ENCODE assay signal across 8 cellular contexts in genomic region chr20:33443512-33444239, GRCh38. TPM values are rescaled to one million over a fixed set of nuclear protein-coding genes. Genes with fewer than 3 reads are reported as not detected.
DNase-seq lines count a peak whose midpoint lies in the region; ATAC-seq, FAIRE-seq and TF ChIP-seq lines count a peak whose summit lies in the region.

TSS of gene SNTA1 (minus strand) at chr20:33443763. CDS start at chr20:33443620, 143 bp downstream.

- no peak within 1 kb of the TSS for H3K27ac ChIP-seq in endothelial cell of umbilical vein (ENCODE audit: insufficient read depth, low read depth, low read length)

- peak; percentile 67 for FAIRE-seq in endothelial cell of umbilical vein (lab: Jason Lieb, UNC)

- TF ChIP-seq CTCF in AG09309 (IDR thresholded peaks at IDR 0.05; ENCODE audit: control insufficient read depth, insufficient read depth, low read depth, low read length, missing control alignments), result no peak
- TF ChIP-seq CTCF in endothelial cell of umbilical vein (IDR thresholded peaks at IDR 0.05; ENCODE audit: extremely low read depth in 1 of 2, insufficient read depth in 1 of 2, low read depth in 1 of 2, low read length in 2 of 2), result no peak
- TF ChIP-seq CTCF in mesothelial cell of epicardium (IDR thresholded peaks at IDR 0.05; ENCODE audit: unreplicated experiment), result no peak

- CTCF ChIA-PET in endothelial cell of umbilical vein (lab: Charles Lee), result interaction anchor here (0.9 to 2.8 kb wide), 3 partner anchors 210 to 224 kb away, joined by 3 to 14 read pairs (median 14); partner anchors contain the start of gene ACTL10

- H3K79me2 ChIP-seq in endothelial cell of umbilical vein (ENCODE audit: control insufficient read depth, insufficient read depth, low read length), result no peaks in the 10 kb centered on the region

- peak within 1 kb of the TSS; percentile 77 for H3K27ac Mint-ChIP-seq in mesothelial cell of epicardium

- TF ChIP-seq POLR2A in endothelial cell of umbilical vein (IDR thresholded peaks at IDR 0.05; ENCODE audit: low read depth, low read length), result no peak

- H3K9me3 Mint-ChIP-seq in mesothelial cell of epicardium, result peaks cover 3% of the 10 kb centered on the region

- peak within 1 kb of the TSS; percentile 62 for H3K9ac ChIP-seq in endothelial cell of umbilical vein (replicated peaks; ENCODE audit: extremely low read depth, insufficient read depth, low read length)

- peaks cover 1% of the 10 kb centered on the region for H3K36me3 Mint-ChIP-seq in mesothelial cell of epicardium

- no peaks in the 10 kb centered on the region for H3K9me1 ChIP-seq in endothelial cell of umbilical vein (replicated peaks; ENCODE audit: control insufficient read depth, extremely low read depth, insufficient read depth, low read length)

- H3K4me3 Mint-ChIP-seq in mesothelial cell of epicardium, result peak within 1 kb of the TSS; percentile 78

- peaks cover 12% of the 10 kb centered on the region for H3K4me1 Mint-ChIP-seq in mesothelial cell of epicardium

- H3K4me2 ChIP-seq in endothelial cell of umbilical vein (ENCODE audit: insufficient read depth, low read length), result peak within 1 kb of the TSS; percentile 55

- intact Hi-C loops in endothelial cell of umbilical vein (cut with micrococcal nuclease), result no loop called here

- H3K27me3 Mint-ChIP-seq in mesothelial cell of epicardium (ENCODE audit: low read depth), result no peaks in the 10 kb centered on the region

- no peaks in the 10 kb centered on the region for H3K9me3 ChIP-seq in endothelial cell of umbilical vein (replicated peaks; ENCODE audit: control insufficient read depth, insufficient read depth, low read length)

- POLR2A ChIA-PET in endothelial cell of umbilical vein (lab: Charles Lee), result interaction anchor here (0.6 kb wide), 1 partner anchor 149 kb away, joined by 3 read pairs; no protein-coding TSS in a partner anchor

- H3K36me3 ChIP-seq in endothelial cell of umbilical vein (ENCODE audit: control insufficient read depth in 2 of 2, extremely low read depth in 1 of 2, insufficient read depth in 2 of 2, low read length in 2 of 2), result no peaks in the 10 kb centered on the region

- dilution Hi-C loops in endothelial cell of umbilical vein (cut with MboI; ENCODE audit: extremely low pct_ligation_motif_present, low sequenced_read_pairs), result no loop called here

- ATAC-seq in GM19372 (IDR thresholded peaks at IDR 0.05; ENCODE audit: low read depth, unreplicated experiment), result peak; percentile 78

- no peaks in the 10 kb centered on the region for H4K20me1 ChIP-seq in endothelial cell of umbilical vein (replicated peaks; ENCODE audit: control insufficient read depth, extremely low read depth, insufficient read depth, low read length)

- H3K4me1 ChIP-seq in endothelial cell of umbilical vein (ENCODE audit: control insufficient read depth, extremely low read depth, insufficient read depth, low read length), result peaks cover 5% of the 10 kb centered on the region

- H3K27me3 ChIP-seq in endothelial cell of umbilical vein (ENCODE audit: control insufficient read depth in 2 of 2, insufficient read depth in 2 of 2, low read length in 2 of 2), result no peaks in the 10 kb centered on the region

- peak within 1 kb of the TSS; percentile 64 for H3K4me3 ChIP-seq in AG09309 (ENCODE audit: control insufficient read depth, low read depth, low read length)
- H3K4me3 ChIP-seq in endothelial cell of umbilical vein (replicated peaks in 1 of 3; ENCODE audit: insufficient read depth in 1 of 3, low read depth in 1 of 3, low read length in 3 of 3), result peak within 1 kb of the TSS; percentile 2 to 46 (median 37)

- H2AFZ ChIP-seq in endothelial cell of umbilical vein (ENCODE audit: low read depth, low read length), result peak within 1 kb of the TSS; percentile 45

- BruUV-seq in endothelial cell of umbilical vein (replicated peaks; lab: Mats Ljungman, UMichigan), result no TSS peak

- DNase-seq in AG09309 (ENCODE audit: low read depth) (no peak), HT1080 (ENCODE audit: low read depth) (peak; percentile 62), NOMO-1 treated with dmso at 0.1 percent for 144 hours (lab: John Stamatoyannopoulos, UW; ENCODE audit: unreplicated experiment) (peak; percentile 58), endothelial cell of umbilical vein (ENCODE audit: low read depth, low spot score) (peak; percentile 69), mesothelial cell of epicardium (ENCODE audit: low spot score in 2 of 2, unreplicated experiment in 2 of 2) (peak; percentile 78 to 82)
- DNase-seq in activated CD8-positive, alpha-beta memory T cell treated with anti-CD3 and anti-CD28 coated beads, Interleukin-2, amount 50 U/mL, for 48 hours, result peak; percentile 96
- DNase-seq in stimulated activated CD8-positive, alpha-beta memory T cell treated with anti-CD3 and anti-CD28 coated beads, Interleukin-15, amount 100 ng/mL, for 24 hours (ENCODE audit: low read depth), result peak; percentile 89

TF ChIP-seq in endothelial cell of umbilical vein, 7 proteins besides CTCF, POLR2A, EP300 and RAD21:
- TF ChIP-seq POLR2AphosphoS5 (IDR thresholded peaks at IDR 0.05; ENCODE audit: insufficient read depth, low read depth, low read length) (peak; percentile 3), MYC (IDR thresholded peaks at IDR 0.05; ENCODE audit: low read depth, low read length) (no peak)

RNA-seq across cellular contexts. Expression of gene SNTA1, which starts in this region (rescaled TPM):
- total RNA-seq in HT1080 (2014; rRNA removed; shearing (Covaris generic)), result 12.3 and 14.6 TPM in 2 replicates
- polyA plus RNA-seq in HT1080 (2015; cell fraction: cytosol; rRNA removed), result 9.6 and 10.7 TPM in 2 replicates
- 4.1 and 4.2 TPM in 2 replicates for polyA plus RNA-seq in HT1080 (2015; cell fraction: nucleus; rRNA removed)
- 5.2 and 6.1 TPM in 2 replicates for total RNA-seq in endothelial cell of umbilical vein
- 6.0 and 7.9 TPM in 2 replicates for polyA plus RNA-seq in endothelial cell of umbilical vein
- 4.7 and 6.4 TPM in 2 replicates for polyA plus RNA-seq in endothelial cell of umbilical vein (2011; cell fraction: cytosol; rRNA removed)
- polyA plus RNA-seq in endothelial cell of umbilical vein (2011; cell fraction: nucleus; rRNA removed), result 2.9 and 3.1 TPM in 2 replicates
- 6.4 and 9.2 TPM in 2 replicates for polyA plus RNA-seq in endothelial cell of umbilical vein (2012)
- 3.2 and 4.2 TPM in 2 replicates for polyA minus RNA-seq in endothelial cell of umbilical vein
- polyA minus RNA-seq in endothelial cell of umbilical vein (2011; cell fraction: cytosol; rRNA and poly(A)+ RNA removed), result 7.4 TPM
- polyA minus RNA-seq in endothelial cell of umbilical vein (2011; cell fraction: nucleus; rRNA and poly(A)+ RNA removed), result 1.2 and 1.3 TPM in 2 replicates
- 11.9 to 13.4 TPM (median 13.3 TPM) in 3 replicates for total RNA-seq in mesothelial cell of epicardium
